In genomic region chr3:24683511-24684384, GRCh38 we compare ENCODE assay signal across 8 cellular contexts.
A peak's percentile ranks its signal among the peaks of the same experiment; 100 is the strongest.
DNase-seq lines count a peak whose midpoint lies in the region; ATAC-seq and TF ChIP-seq lines count a peak whose summit lies in the region.

No MANE protein-coding gene starts in this region.

- TF ChIP-seq POLR2A in sigmoid colon (IDR thresholded peaks at IDR 0.05): no peak

- no peaks in the 10 kb centered on the region for H3K36me3 Mint-ChIP-seq in HFFc6 (ENCODE audit: low read depth)

- no peak overlapping the region for H3K4me3 ChIP-seq in BE2C (ENCODE audit: low read depth, low read length)
- H3K4me3 ChIP-seq in fibroblast of villous mesenchyme (ENCODE audit: low read depth, low read length): no peak overlapping the region
- H3K4me3 ChIP-seq in sigmoid colon: no peak overlapping the region

- ATAC-seq in HG02870 (IDR thresholded peaks at IDR 0.05; ENCODE audit: unreplicated experiment) (no peak), HG03571 (IDR thresholded peaks at IDR 0.05; ENCODE audit: unreplicated experiment) (no peak)

- intact Hi-C loops in sigmoid colon (cut with DNase I): loop anchor here (1.0 to 10.0 kb wide), 5 partner anchors 191 to 796 kb away; partner anchors contain the start of gene THRB

- DNase-seq in BE2C: no peak
- peak; percentile 56 for DNase-seq in HFFc6
- peak; percentile 49 for DNase-seq in SK-MEL-5 (ENCODE audit: low read depth, low spot score)
- peak; percentile 82 for DNase-seq in fibroblast of villous mesenchyme (ENCODE audit: low read depth)
- DNase-seq in sigmoid colon: no peak
- no peak for DNase-seq in activated CD4-positive, alpha-beta T cell treated with anti-CD3 and anti-CD28 coated beads, Interleukin-2, amount 50 U/mL, for 1 hour

- no peak for TF ChIP-seq EP300 in sigmoid colon (IDR thresholded peaks at IDR 0.05)

- peak overlapping the region in 2 of 4 donors; percentile 6 to 24 for H3K27ac ChIP-seq in sigmoid colon

- H3K4me1 Mint-ChIP-seq in HFFc6 (ENCODE audit: low read depth): peaks cover 23% of the 10 kb centered on the region

- H3K27me3 Mint-ChIP-seq in HFFc6 (ENCODE audit: insufficient read depth): peaks cover 2% of the 10 kb centered on the region

- no peak overlapping the region for H3K27ac Mint-ChIP-seq in HFFc6

- in situ Hi-C loops in SK-MEL-5 (cut with HindIII; ENCODE audit: low pct_unique_long_range_greater_than_20kb, low sequenced_read_pairs): no loop called here

- H3K4me3 Mint-ChIP-seq in HFFc6: no peak overlapping the region

- 30 to 45% methylated on average over 7 of the region's 7 CpGs for WGBS in sigmoid colon, 2 donors

- no peaks in the 10 kb centered on the region for H3K4me1 ChIP-seq in BE2C
- peaks cover 0 to 24% (median 9%) of the 10 kb centered on the region in 4 donors for H3K4me1 ChIP-seq in sigmoid colon

- no peaks in the 10 kb centered on the region for H3K9me3 ChIP-seq in BE2C
- no peaks in the 10 kb centered on the region for H3K9me3 ChIP-seq in sigmoid colon

- no peaks in the 10 kb centered on the region for H3K27me3 ChIP-seq in BE2C
- H3K27me3 ChIP-seq in sigmoid colon: no peaks in the 10 kb centered on the region

- TF ChIP-seq CTCF in BE2C (IDR thresholded peaks at IDR 0.05; ENCODE audit: low read depth, low read length): peak; percentile 43
- TF ChIP-seq CTCF in HFFc6 (IDR thresholded peaks at IDR 0.05): peak; percentile 80
- TF ChIP-seq CTCF in fibroblast of villous mesenchyme (IDR thresholded peaks at IDR 0.05; ENCODE audit: insufficient read depth, low read depth, low read length): peak; percentile 66
- TF ChIP-seq CTCF in sigmoid colon (IDR thresholded peaks at IDR 0.05): peak; percentile 55 to 69 (median 62)

- no peaks in the 10 kb centered on the region for H3K9me3 Mint-ChIP-seq in HFFc6

- H3K36me3 ChIP-seq in BE2C (no peaks in the 10 kb centered on the region), sigmoid colon (no peaks in the 10 kb centered on the region)

Comparison
In these comparisons a context has a peak if more than half of its experiments do, and no peak if none do; other contexts are left out.
1. DNase-seq: peak in HFFc6 (single experiment), SK-MEL-5 (single experiment) and fibroblast of villous mesenchyme (single experiment); none in BE2C (single experiment), sigmoid colon (single experiment) and activated CD4-positive, alpha-beta T cell treated with anti-CD3 and anti-CD28 coated beads, Interleukin-2, amount 50 U/mL, for 1 hour (single experiment).
2. Peak in every context shown above with its lines, with median percentiles within 50 percentile points of each other: CTCF ChIP-seq.